1 cellular context compared by ENCODE assay signal in the genomic region with DNA sequence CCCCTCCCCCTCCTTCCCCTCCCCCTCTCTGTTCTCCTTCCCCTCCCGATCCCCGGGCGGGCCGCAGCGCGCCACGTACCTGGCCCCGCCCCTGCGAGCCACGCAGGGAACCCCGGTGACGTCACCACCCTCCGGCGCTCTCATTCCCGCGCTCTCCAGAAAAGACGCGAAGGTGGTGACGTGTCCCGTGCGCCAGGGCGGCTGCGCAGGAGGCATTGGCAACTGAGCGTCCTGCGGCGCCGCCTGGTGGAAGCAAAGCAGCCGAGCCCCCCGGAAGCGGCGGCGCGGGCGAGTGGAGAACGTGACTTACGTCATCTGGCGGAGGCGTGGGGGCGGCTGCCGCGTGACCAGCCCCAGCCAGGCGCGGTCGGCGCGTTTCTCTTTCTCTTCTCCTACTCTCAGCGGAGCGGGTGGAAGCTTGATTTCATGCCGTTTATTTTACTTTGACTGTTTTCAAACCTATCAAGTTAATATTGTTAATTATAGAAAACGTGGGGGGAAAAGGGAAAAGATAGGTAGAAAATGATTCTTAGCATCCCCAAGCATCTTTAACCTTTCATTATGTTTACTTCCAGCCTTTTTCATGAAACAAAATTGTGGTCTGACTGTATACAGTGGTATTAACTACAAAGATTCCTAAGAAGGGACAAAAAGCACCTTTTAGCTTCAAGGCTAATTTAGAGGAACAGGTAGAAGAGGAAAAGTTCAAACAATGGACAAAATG.
TF ChIP-seq lines count a peak whose summit lies in the region.

No MANE protein-coding gene starts in this region.

TF ChIP-seq in HepG2, 621 proteins besides CTCF, POLR2A, EP300 and RAD21 (continued from another document and continues in another):
- TF ChIP-seq, protein P1, sequence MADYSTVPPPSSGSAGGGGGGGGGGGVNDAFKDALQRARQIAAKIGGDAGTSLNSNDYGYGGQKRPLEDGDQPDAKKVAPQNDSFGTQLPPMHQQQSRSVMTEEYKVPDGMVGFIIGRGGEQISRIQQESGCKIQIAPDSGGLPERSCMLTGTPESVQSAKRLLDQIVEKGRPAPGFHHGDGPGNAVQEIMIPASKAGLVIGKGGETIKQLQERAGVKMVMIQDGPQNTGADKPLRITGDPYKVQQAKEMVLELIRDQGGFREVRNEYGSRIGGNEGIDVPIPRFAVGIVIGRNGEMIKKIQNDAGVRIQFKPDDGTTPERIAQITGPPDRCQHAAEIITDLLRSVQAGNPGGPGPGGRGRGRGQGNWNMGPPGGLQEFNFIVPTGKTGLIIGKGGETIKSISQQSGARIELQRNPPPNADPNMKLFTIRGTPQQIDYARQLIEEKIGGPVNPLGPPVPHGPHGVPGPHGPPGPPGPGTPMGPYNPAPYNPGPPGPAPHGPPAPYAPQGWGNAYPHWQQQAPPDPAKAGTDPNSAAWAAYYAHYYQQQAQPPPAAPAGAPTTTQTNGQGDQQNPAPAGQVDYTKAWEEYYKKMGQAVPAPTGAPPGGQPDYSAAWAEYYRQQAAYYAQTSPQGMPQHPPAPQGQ (CRISPR knock-in tag; IDR thresholded peaks at IDR 0.05; ENCODE audit: borderline replicate concordance) = 0 out of 2 replicates have a peak, but pooled peaks have one; percentile 32
- TF ChIP-seq ZNF260 (CRISPR knock-in tag; IDR thresholded peaks at IDR 0.05; ENCODE audit: borderline replicate concordance, low read depth) (no peak), ZNF7 (CRISPR knock-in tag; IDR thresholded peaks at IDR 0.05) (no peak), XBP1 (CRISPR knock-in tag; IDR thresholded peaks at IDR 0.05) (peak; percentile 99), GABPA (IDR thresholded peaks at IDR 0.05; ENCODE audit: low read depth, low read length) (peak; percentile 36; the same call in 1 of the 2 replicates), GABPA (CRISPR knock-in tag; IDR thresholded peaks at IDR 0.05; ENCODE audit: low read depth) (peak; percentile 87), YEATS2 (CRISPR knock-in tag; IDR thresholded peaks at IDR 0.05; ENCODE audit: borderline replicate concordance) (peak; percentile 99), ZNF768 (CRISPR knock-in tag; IDR thresholded peaks at IDR 0.05) (no peak; the same call in 1 of the 2 replicates), TOPORS (CRISPR knock-in tag; IDR thresholded peaks at IDR 0.05) (no peak), ZNF33A (CRISPR knock-in tag; IDR thresholded peaks at IDR 0.05; ENCODE audit: borderline replicate concordance) (peak; percentile 64; the same call in 1 of the 2 replicates), BORCS8-MEF2B (CRISPR knock-in tag; IDR thresholded peaks at IDR 0.05) (peak; percentile 92), POLR2AphosphoS2 (IDR thresholded peaks at IDR 0.05; ENCODE audit: low read depth, low read length) (no peak), ZNF451 (CRISPR knock-in tag; IDR thresholded peaks at IDR 0.05) (peak; percentile 99), NCOA1 (CRISPR knock-in tag; IDR thresholded peaks at IDR 0.05) (peak; percentile 99; the same call in 1 of the 2 replicates), ZNF34 (CRISPR knock-in tag; IDR thresholded peaks at IDR 0.05; ENCODE audit: borderline replicate concordance) (peak; percentile 50; the same call in 1 of the 2 replicates), ARNT2 (CRISPR knock-in tag; IDR thresholded peaks at IDR 0.05; ENCODE audit: low read depth) (peak; percentile 92), HHEX (CRISPR knock-in tag; IDR thresholded peaks at IDR 0.05) (peak; percentile 64), EEA1 (CRISPR knock-in tag; IDR thresholded peaks at IDR 0.05; ENCODE audit: borderline replicate concordance) (no peak), MBD4 (IDR thresholded peaks at IDR 0.05; ENCODE audit: borderline replicate concordance, low read length) (no peak), MEF2D (CRISPR knock-in tag; IDR thresholded peaks at IDR 0.05) (peak; percentile 96), SOX13 (IDR thresholded peaks at IDR 0.05) (peak; percentile 50; the same call in 1 of the 2 replicates), SOX13 (CRISPR knock-in tag; conservative IDR thresholded peaks at IDR 0.05 in 1 of 2, IDR thresholded peaks at IDR 0.05 in 1 of 2) (peak in 1 of 2 experiments; percentile 85; a peak in 2 of 4 replicates), KAT2B (IDR thresholded peaks at IDR 0.05; ENCODE audit: borderline replicate concordance, low read depth, low read length) (no peak)
- TF ChIP-seq, protein P2, sequence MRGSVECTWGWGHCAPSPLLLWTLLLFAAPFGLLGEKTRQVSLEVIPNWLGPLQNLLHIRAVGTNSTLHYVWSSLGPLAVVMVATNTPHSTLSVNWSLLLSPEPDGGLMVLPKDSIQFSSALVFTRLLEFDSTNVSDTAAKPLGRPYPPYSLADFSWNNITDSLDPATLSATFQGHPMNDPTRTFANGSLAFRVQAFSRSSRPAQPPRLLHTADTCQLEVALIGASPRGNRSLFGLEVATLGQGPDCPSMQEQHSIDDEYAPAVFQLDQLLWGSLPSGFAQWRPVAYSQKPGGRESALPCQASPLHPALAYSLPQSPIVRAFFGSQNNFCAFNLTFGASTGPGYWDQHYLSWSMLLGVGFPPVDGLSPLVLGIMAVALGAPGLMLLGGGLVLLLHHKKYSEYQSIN (CRISPR knock-in tag; IDR thresholded peaks at IDR 0.05; ENCODE audit: borderline replicate concordance) = no peak
- TF ChIP-seq, protein P3, sequence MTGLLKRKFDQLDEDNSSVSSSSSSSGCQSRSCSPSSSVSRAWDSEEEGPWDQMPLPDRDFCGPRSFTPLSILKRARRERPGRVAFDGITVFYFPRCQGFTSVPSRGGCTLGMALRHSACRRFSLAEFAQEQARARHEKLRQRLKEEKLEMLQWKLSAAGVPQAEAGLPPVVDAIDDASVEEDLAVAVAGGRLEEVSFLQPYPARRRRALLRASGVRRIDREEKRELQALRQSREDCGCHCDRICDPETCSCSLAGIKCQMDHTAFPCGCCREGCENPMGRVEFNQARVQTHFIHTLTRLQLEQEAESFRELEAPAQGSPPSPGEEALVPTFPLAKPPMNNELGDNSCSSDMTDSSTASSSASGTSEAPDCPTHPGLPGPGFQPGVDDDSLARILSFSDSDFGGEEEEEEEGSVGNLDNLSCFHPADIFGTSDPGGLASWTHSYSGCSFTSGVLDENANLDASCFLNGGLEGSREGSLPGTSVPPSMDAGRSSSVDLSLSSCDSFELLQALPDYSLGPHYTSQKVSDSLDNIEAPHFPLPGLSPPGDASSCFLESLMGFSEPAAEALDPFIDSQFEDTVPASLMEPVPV (CRISPR knock-in tag; IDR thresholded peaks at IDR 0.05) = peak; percentile 82; the same call in 1 of the 2 replicates
- TF ChIP-seq, protein P4, sequence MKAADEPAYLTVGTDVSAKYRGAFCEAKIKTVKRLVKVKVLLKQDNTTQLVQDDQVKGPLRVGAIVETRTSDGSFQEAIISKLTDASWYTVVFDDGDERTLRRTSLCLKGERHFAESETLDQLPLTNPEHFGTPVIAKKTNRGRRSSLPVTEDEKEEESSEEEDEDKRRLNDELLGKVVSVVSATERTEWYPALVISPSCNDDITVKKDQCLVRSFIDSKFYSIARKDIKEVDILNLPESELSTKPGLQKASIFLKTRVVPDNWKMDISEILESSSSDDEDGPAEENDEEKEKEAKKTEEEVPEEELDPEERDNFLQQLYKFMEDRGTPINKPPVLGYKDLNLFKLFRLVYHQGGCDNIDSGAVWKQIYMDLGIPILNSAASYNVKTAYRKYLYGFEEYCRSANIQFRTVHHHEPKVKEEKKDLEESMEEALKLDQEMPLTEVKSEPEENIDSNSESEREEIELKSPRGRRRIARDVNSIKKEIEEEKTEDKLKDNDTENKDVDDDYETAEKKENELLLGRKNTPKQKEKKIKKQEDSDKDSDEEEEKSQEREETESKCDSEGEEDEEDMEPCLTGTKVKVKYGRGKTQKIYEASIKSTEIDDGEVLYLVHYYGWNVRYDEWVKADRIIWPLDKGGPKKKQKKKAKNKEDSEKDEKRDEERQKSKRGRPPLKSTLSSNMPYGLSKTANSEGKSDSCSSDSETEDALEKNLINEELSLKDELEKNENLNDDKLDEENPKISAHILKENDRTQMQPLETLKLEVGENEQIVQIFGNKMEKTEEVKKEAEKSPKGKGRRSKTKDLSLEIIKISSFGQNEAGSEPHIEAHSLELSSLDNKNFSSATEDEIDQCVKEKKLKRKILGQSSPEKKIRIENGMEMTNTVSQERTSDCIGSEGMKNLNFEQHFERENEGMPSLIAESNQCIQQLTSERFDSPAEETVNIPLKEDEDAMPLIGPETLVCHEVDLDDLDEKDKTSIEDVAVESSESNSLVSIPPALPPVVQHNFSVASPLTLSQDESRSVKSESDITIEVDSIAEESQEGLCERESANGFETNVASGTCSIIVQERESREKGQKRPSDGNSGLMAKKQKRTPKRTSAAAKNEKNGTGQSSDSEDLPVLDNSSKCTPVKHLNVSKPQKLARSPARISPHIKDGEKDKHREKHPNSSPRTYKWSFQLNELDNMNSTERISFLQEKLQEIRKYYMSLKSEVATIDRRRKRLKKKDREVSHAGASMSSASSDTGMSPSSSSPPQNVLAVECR (CRISPR knock-in tag; IDR thresholded peaks at IDR 0.05; ENCODE audit: borderline replicate concordance) = peak; percentile 95
- TF ChIP-seq, protein P5, sequence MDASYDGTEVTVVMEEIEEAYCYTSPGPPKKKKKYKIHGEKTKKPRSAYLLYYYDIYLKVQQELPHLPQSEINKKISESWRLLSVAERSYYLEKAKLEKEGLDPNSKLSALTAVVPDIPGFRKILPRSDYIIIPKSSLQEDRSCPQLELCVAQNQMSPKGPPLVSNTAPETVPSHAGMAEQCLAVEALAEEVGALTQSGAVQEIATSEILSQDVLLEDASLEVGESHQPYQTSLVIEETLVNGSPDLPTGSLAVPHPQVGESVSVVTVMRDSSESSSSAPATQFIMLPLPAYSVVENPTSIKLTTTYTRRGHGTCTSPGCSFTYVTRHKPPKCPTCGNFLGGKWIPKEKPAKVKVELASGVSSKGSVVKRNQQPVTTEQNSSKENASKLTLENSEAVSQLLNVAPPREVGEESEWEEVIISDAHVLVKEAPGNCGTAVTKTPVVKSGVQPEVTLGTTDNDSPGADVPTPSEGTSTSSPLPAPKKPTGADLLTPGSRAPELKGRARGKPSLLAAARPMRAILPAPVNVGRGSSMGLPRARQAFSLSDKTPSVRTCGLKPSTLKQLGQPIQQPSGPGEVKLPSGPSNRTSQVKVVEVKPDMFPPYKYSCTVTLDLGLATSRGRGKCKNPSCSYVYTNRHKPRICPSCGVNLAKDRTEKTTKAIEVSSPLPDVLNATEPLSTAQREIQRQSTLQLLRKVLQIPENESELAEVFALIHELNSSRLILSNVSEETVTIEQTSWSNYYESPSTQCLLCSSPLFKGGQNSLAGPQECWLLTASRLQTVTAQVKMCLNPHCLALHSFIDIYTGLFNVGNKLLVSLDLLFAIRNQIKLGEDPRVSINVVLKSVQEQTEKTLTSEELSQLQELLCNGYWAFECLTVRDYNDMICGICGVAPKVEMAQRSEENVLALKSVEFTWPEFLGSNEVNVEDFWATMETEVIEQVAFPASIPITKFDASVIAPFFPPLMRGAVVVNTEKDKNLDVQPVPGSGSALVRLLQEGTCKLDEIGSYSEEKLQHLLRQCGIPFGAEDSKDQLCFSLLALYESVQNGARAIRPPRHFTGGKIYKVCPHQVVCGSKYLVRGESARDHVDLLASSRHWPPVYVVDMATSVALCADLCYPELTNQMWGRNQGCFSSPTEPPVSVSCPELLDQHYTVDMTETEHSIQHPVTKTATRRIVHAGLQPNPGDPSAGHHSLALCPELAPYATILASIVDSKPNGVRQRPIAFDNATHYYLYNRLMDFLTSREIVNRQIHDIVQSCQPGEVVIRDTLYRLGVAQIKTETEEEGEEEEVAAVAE (CRISPR knock-in tag; IDR thresholded peaks at IDR 0.05; ENCODE audit: borderline replicate concordance) = peak; percentile 84; the same call in 1 of the 2 replicates
- TF ChIP-seq, protein P6, sequence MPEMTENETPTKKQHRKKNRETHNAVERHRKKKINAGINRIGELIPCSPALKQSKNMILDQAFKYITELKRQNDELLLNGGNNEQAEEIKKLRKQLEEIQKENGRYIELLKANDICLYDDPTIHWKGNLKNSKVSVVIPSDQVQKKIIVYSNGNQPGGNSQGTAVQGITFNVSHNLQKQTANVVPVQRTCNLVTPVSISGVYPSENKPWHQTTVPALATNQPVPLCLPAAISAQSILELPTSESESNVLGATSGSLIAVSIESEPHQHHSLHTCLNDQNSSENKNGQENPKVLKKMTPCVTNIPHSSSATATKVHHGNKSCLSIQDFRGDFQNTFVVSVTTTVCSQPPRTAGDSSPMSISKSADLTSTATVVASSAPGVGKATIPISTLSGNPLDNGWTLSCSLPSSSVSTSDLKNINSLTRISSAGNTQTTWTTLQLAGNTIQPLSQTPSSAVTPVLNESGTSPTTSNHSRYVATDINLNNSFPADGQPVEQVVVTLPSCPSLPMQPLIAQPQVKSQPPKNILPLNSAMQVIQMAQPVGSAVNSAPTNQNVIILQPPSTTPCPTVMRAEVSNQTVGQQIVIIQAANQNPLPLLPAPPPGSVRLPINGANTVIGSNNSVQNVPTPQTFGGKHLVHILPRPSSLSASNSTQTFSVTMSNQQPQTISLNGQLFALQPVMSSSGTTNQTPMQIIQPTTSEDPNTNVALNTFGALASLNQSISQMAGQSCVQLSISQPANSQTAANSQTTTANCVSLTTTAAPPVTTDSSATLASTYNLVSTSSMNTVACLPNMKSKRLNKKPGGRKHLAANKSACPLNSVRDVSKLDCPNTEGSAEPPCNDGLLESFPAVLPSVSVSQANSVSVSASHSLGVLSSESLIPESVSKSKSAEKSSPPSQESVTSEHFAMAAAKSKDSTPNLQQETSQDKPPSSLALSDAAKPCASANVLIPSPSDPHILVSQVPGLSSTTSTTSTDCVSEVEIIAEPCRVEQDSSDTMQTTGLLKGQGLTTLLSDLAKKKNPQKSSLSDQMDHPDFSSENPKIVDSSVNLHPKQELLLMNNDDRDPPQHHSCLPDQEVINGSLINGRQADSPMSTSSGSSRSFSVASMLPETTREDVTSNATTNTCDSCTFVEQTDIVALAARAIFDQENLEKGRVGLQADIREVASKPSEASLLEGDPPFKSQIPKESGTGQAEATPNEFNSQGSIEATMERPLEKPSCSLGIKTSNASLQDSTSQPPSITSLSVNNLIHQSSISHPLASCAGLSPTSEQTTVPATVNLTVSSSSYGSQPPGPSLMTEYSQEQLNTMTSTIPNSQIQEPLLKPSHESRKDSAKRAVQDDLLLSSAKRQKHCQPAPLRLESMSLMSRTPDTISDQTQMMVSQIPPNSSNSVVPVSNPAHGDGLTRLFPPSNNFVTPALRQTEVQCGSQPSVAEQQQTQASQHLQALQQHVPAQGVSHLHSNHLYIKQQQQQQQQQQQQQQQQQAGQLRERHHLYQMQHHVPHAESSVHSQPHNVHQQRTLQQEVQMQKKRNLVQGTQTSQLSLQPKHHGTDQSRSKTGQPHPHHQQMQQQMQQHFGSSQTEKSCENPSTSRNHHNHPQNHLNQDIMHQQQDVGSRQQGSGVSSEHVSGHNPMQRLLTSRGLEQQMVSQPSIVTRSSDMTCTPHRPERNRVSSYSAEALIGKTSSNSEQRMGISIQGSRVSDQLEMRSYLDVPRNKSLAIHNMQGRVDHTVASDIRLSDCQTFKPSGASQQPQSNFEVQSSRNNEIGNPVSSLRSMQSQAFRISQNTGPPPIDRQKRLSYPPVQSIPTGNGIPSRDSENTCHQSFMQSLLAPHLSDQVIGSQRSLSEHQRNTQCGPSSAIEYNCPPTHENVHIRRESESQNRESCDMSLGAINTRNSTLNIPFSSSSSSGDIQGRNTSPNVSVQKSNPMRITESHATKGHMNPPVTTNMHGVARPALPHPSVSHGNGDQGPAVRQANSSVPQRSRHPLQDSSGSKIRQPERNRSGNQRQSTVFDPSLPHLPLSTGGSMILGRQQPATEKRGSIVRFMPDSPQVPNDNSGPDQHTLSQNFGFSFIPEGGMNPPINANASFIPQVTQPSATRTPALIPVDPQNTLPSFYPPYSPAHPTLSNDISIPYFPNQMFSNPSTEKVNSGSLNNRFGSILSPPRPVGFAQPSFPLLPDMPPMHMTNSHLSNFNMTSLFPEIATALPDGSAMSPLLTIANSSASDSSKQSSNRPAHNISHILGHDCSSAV (CRISPR knock-in tag; IDR thresholded peaks at IDR 0.05; ENCODE audit: borderline replicate concordance) = no peak; the same call in 1 of the 2 replicates
- TF ChIP-seq, protein P7, sequence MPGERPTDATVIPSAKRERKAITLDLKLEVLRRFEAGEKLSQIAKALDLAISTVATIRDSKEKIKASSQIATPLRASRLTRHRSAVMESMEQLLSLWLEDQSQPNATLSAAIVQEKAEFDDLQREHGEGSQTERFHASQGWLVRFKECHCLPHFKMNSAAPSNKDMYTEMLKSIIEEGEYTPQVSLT (CRISPR knock-in tag; IDR thresholded peaks at IDR 0.05; ENCODE audit: borderline replicate concordance, low read depth) = no peak; the same call in 1 of the 2 replicates
